ENCODE assay signal across 26 cellular contexts in genomic region chr9:138063033-138063432, GRCh38.
DNase-seq lines count a peak whose midpoint lies in the region; ATAC-seq, FAIRE-seq and TF ChIP-seq lines count a peak whose summit lies in the region.
"Had no signal": no experiment of that assay in that cellular context is flagged by ENCODE, and none has a peak within 500 bp of the region (broad histone marks: within the 10 kb centered on the region; RNA-seq: fewer than 3 reads in every experiment).

No MANE protein-coding gene starts in this region.

- ATAC-seq in GM21717 (IDR thresholded peaks at IDR 0.05; ENCODE audit: unreplicated experiment): no peak
- ATAC-seq: A549, GM12878 had no signal

- H3K9ac ChIP-seq in kidney (ENCODE audit: low read length in 2 of 2): no peak overlapping the region
- H3K9ac ChIP-seq: BLaER1 treated with 17β-estradiol and CSF1 and Interleukin-3, amounts not matched to agents 10 nM and 100 nM had no signal

- H3K27ac ChIP-seq in left ventricle myocardium inferior (replicated peaks) (no peak overlapping the region), kidney (ENCODE audit: low read depth in 2 of 2, low read length in 2 of 2) (no peak overlapping the region)
- H3K27ac ChIP-seq: A549; BLaER1 treated with 17β-estradiol and CSF1 and Interleukin-3, amounts not matched to agents 10 nM and 100 nM had no signal

- H3K9me3 ChIP-seq in left ventricle myocardium inferior (replicated peaks) (no peaks in the 10 kb centered on the region), kidney (ENCODE audit: control insufficient read depth in 1 of 2, low read length in 2 of 2) (no peaks in the 10 kb centered on the region)
- H3K9me3 ChIP-seq: A549; BE2C; BLaER1 treated with 17β-estradiol and CSF1 and Interleukin-3, amounts not matched to agents 10 nM and 100 nM had no signal

- H3K9me3 Mint-ChIP-seq in activated CD4-positive, alpha-beta T cell treated with anti-CD3 and anti-CD28 coated beads, Interleukin-2, amount 10 ng/mL, durations not matched to agents 24 days and 14 days: no peaks in the 10 kb centered on the region
- H3K9me3 Mint-ChIP-seq: CD4-positive, alpha-beta T cell; CD8-positive, alpha-beta memory T cell had no signal

- H3K36me3 ChIP-seq in left ventricle myocardium inferior (no peaks in the 10 kb centered on the region), kidney (ENCODE audit: control insufficient read depth in 1 of 2, insufficient read depth in 2 of 2, low read length in 2 of 2) (no peaks in the 10 kb centered on the region)
- H3K36me3 ChIP-seq: BE2C; BLaER1 treated with 17β-estradiol and CSF1 and Interleukin-3, amounts not matched to agents 10 nM and 100 nM had no signal

- no peak overlapping the region for H3K4me3 ChIP-seq in left ventricle myocardium inferior
- no peak overlapping the region for H3K4me3 ChIP-seq in kidney (ENCODE audit: low read length in 2 of 2)
- H3K4me3 ChIP-seq: A549; BLaER1 treated with 17β-estradiol and CSF1 and Interleukin-3, amounts not matched to agents 10 nM and 100 nM; GM12878 had no signal

- H3K4me3 Mint-ChIP-seq in activated CD4-positive, alpha-beta T cell treated with anti-CD3 and anti-CD28 coated beads, Interleukin-2, amount 10 ng/mL, durations not matched to agents 24 days and 14 days: no peak overlapping the region
- H3K4me3 Mint-ChIP-seq: CD14-positive monocyte; CD4-positive, alpha-beta T cell; CD8-positive, alpha-beta memory T cell had no signal

- no peaks in the 10 kb centered on the region for H3K4me1 Mint-ChIP-seq in activated CD4-positive, alpha-beta T cell treated with anti-CD3 and anti-CD28 coated beads, Interleukin-2, amount 10 ng/mL, durations not matched to agents 24 days and 14 days
- H3K4me1 Mint-ChIP-seq: CD14-positive monocyte; CD8-positive, alpha-beta memory T cell had no signal

- peaks cover 45% of the 10 kb centered on the region for H3K27me3 ChIP-seq in left ventricle myocardium inferior (ENCODE audit: low read depth)
- H3K27me3 ChIP-seq: BE2C; BLaER1 treated with 17β-estradiol and CSF1 and Interleukin-3, amounts not matched to agents 10 nM and 100 nM had no signal

- intact Hi-C loops in cardiac septum (cut with DNase I) (no loop called here), left ventricle myocardium inferior (cut with micrococcal nuclease) (no loop called here), kidney (cut with DNase I) (no loop called here), posterior vena cava (cut with DNase I) (no loop called here)
- intact Hi-C loops in activated CD4-positive, alpha-beta T cell treated with anti-CD3 and anti-CD28 coated beads, Interleukin-2, amount 10 ng/mL, durations not matched to agents 24 days and 14 days (cut with micrococcal nuclease): no loop called here

- no peak overlapping the region for H3K27ac Mint-ChIP-seq in activated CD4-positive, alpha-beta T cell treated with anti-CD3 and anti-CD28 coated beads, Interleukin-2, amount 10 ng/mL, durations not matched to agents 24 days and 14 days
- H3K27ac Mint-ChIP-seq: CD14-positive monocyte; CD4-positive, alpha-beta T cell; CD8-positive, alpha-beta memory T cell had no signal

- TF ChIP-seq CTCF in left ventricle myocardium inferior (IDR thresholded peaks at IDR 0.05; ENCODE audit: borderline replicate concordance): no peak
- TF ChIP-seq CTCF in kidney (IDR thresholded peaks at IDR 0.05; ENCODE audit: borderline replicate concordance, extremely low read depth, insufficient read depth): no peak

- DNase-seq in cardiac septum (ENCODE audit: low spot score) (peak; percentile 10), left ventricle myocardium inferior (no peak), kidney (peak; percentile 8), posterior vena cava (ENCODE audit: low spot score) (peak; percentile 19), erythroblast (lab: John Stamatoyannopoulos, UW) (no peak)
- DNase-seq in activated CD4-positive, alpha-beta T cell treated with anti-CD3 and anti-CD28 coated beads, Interleukin-2, amount 10 ng/mL, durations not matched to agents 24 days and 14 days: no peak
- DNase-seq: 8988T; ACHN; AML-193; BE2C; CD4-positive, alpha-beta T cell; CD8-positive, alpha-beta memory T cell; DMS 273 treated with DMSO at 0.1 percent for 48 hours; DMS79; EL; GDM1; GOT3; HCEC 1CT had no signal

- no peaks in the 10 kb centered on the region for H3K4me1 ChIP-seq in left ventricle myocardium inferior
- no peaks in the 10 kb centered on the region for H3K4me1 ChIP-seq in kidney (ENCODE audit: control insufficient read depth in 1 of 2, insufficient read depth in 1 of 2, low read depth in 1 of 2, low read length in 2 of 2)
- H3K4me1 ChIP-seq: A549; BE2C; BLaER1 treated with 17β-estradiol and CSF1 and Interleukin-3, amounts not matched to agents 10 nM and 100 nM had no signal

- no peak for TF ChIP-seq POLR2A in erythroblast (IDR thresholded peaks at IDR 0.05; ENCODE audit: low read length)

- no peak for FAIRE-seq in kidney (lab: Jason Lieb, UNC)
- FAIRE-seq: A549, D721Med, GM12878, GM19239, H54 had no signal

- peaks cover 3% of the 10 kb centered on the region for H3K27me3 Mint-ChIP-seq in activated CD4-positive, alpha-beta T cell treated with anti-CD3 and anti-CD28 coated beads, Interleukin-2, amount 10 ng/mL, durations not matched to agents 24 days and 14 days

- H3K36me3 Mint-ChIP-seq in activated CD4-positive, alpha-beta T cell treated with anti-CD3 and anti-CD28 coated beads, Interleukin-2, amount 10 ng/mL, durations not matched to agents 24 days and 14 days (ENCODE audit: low read depth): no peaks in the 10 kb centered on the region
- H3K36me3 Mint-ChIP-seq: CD14-positive monocyte; CD8-positive, alpha-beta memory T cell had no signal

Comparison
In these comparisons a context has a peak if more than half of its experiments do, and no peak if none do; other contexts are left out.
1. DNase-seq: peak in cardiac septum (single experiment), kidney (single experiment) and posterior vena cava (single experiment); none in left ventricle myocardium inferior (single experiment), erythroblast (0 of 2) and activated CD4-positive, alpha-beta T cell treated with anti-CD3 and anti-CD28 coated beads, Interleukin-2, amount 10 ng/mL, durations not matched to agents 24 days and 14 days (single experiment).